ENCODE assay signal across 8 cellular contexts in the genomic region with DNA sequence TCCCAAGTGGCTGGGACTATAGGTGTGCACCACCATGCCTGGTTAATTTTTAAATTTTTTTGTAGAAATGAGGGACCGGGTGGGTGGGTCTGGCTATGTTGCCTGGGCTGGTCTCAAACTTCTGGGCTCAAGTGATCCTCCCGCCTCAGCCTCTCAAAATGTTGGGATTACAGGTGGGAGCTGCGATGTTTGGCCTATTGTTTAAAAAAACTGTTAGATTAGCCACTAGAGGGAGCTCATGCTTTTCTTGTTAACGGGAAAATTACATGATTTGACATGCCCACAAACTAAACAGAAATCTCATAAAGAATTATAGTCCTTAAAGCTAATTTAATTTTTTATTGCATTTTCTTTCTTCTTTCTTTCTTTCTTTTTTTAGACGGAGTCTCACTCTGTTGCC. TPM values are rescaled to one million over a fixed set of nuclear protein-coding genes. Genes with fewer than 3 reads are reported as not detected.
A peak's percentile ranks its signal among the peaks of the same experiment; 100 is the strongest.
DNase-seq lines count a peak whose midpoint lies in the region; ATAC-seq, FAIRE-seq and TF ChIP-seq lines count a peak whose summit lies in the region.

No MANE protein-coding gene starts in this region.

- H3K27me3 ChIP-seq in BE2C (no peaks in the 10 kb centered on the region), upper lobe of left lung (no peaks in the 10 kb centered on the region)

- no peak for TF ChIP-seq POLR2A in upper lobe of left lung (IDR thresholded peaks at IDR 0.05)

- 8% methylated on average over 5 of the region's 5 CpGs for WGBS in upper lobe of left lung, 2 donors

- H3K9me3 ChIP-seq in BE2C (no peaks in the 10 kb centered on the region), kidney (ENCODE audit: control insufficient read depth in 1 of 2, low read length in 2 of 2) (no peaks in the 10 kb centered on the region), upper lobe of left lung (no peaks in the 10 kb centered on the region)

- no peak for TF ChIP-seq EP300 in upper lobe of left lung (IDR thresholded peaks at IDR 0.05)

- no peak overlapping the region for H3K9ac ChIP-seq in kidney (ENCODE audit: low read length in 2 of 2)

- no peak for DNase-seq in BE2C
- no peak for DNase-seq in GM18507 (ENCODE audit: extremely low spot score, insufficient read length, low read depth)
- peak; percentile 44 for DNase-seq in NCI-H345 (lab: John Stamatoyannopoulos, UW)
- peak; percentile 64 for DNase-seq in astrocyte of the hippocampus (ENCODE audit: low read depth, low spot score)
- no peak for DNase-seq in kidney
- no peak for DNase-seq in upper lobe of left lung
- DNase-seq in HuH-7.5 (ENCODE audit: low spot score) = no peak

- FAIRE-seq in GM18507 (lab: Jason Lieb, UNC) = peak; percentile 93
- peak; percentile 46 for FAIRE-seq in kidney (lab: Jason Lieb, UNC)

- H3K27ac ChIP-seq in kidney (ENCODE audit: low read depth in 2 of 2, low read length in 2 of 2) = no peak overlapping the region
- no peak overlapping the region for H3K27ac ChIP-seq in upper lobe of left lung

- peak in 1 of 2 donors; percentile 68 for ATAC-seq in upper lobe of left lung (ENCODE audit: low FRiP score in 2 of 2)
- no peak for ATAC-seq in HG02938 (IDR thresholded peaks at IDR 0.05; ENCODE audit: unreplicated experiment)

- intact Hi-C loops in kidney (cut with DNase I) = loop anchor here (5.0 kb wide), 1 partner anchor 72 kb away; no protein-coding TSS in a partner anchor

- TF ChIP-seq CTCF in BE2C (IDR thresholded peaks at IDR 0.05; ENCODE audit: low read depth, low read length) = peak; percentile 65
- peak; percentile 71 for TF ChIP-seq CTCF in kidney (IDR thresholded peaks at IDR 0.05; ENCODE audit: borderline replicate concordance, extremely low read depth, insufficient read depth)
- TF ChIP-seq CTCF in upper lobe of left lung (IDR thresholded peaks at IDR 0.05) = peak; percentile 45 to 63 (median 52)

- no peaks in the 10 kb centered on the region for H3K4me1 ChIP-seq in BE2C
- H3K4me1 ChIP-seq in kidney (ENCODE audit: control insufficient read depth in 1 of 2, insufficient read depth in 1 of 2, low read depth in 1 of 2, low read length in 2 of 2) = peaks cover 3 to 6% of the 10 kb centered on the region in 2 donors
- peaks cover 0 to 5% (median 2%) of the 10 kb centered on the region in 4 donors for H3K4me1 ChIP-seq in upper lobe of left lung

- H3K36me3 ChIP-seq in BE2C (no peaks in the 10 kb centered on the region), kidney (ENCODE audit: control insufficient read depth in 1 of 2, insufficient read depth in 2 of 2, low read length in 2 of 2) (no peaks in the 10 kb centered on the region), upper lobe of left lung (no peaks in the 10 kb centered on the region)

- H3K4me3 ChIP-seq in BE2C (ENCODE audit: low read depth, low read length) (no peak overlapping the region), kidney (ENCODE audit: low read length in 2 of 2) (no peak overlapping the region), upper lobe of left lung (no peak overlapping the region)

RNA-seq across cellular contexts. Expression of a gene that starts 5.0 kb away (rescaled TPM):
- 37.0 TPM for polyA plus RNA-seq in BE2C (2012; ENCODE audit: insufficient read depth, insufficient read length, low read depth)
- total RNA-seq in kidney (40.7 TPM), upper lobe of left lung (10 to 100 TPM; 23.2 to 32.3 (median 28.1) TPM)
- 17.1 TPM for polyA plus RNA-seq in kidney (ENCODE audit: insufficient read depth, low read depth, low replicate concordance)

RNA-seq across cellular contexts. Expression of a gene that starts 11.6 kb away (rescaled TPM):
- not detected for polyA plus RNA-seq in BE2C (2012; ENCODE audit: insufficient read depth, insufficient read length, low read depth)
- total RNA-seq in kidney (1.4 TPM), upper lobe of left lung (1 to 10 TPM in 3 of 6 donors, under 1 TPM in 2, not detected in 1; 0.89 to 6.6 (median 1.3) TPM)
- polyA plus RNA-seq in kidney (ENCODE audit: insufficient read depth, low read depth, low replicate concordance) = 1.2 TPM

RNA-seq across cellular contexts. Expression of a gene that starts 27.6 kb away (rescaled TPM):
- polyA plus RNA-seq in BE2C (2012; ENCODE audit: insufficient read depth, insufficient read length, low read depth) = not detected
- 1.4 TPM for total RNA-seq in kidney
- polyA plus RNA-seq in kidney (ENCODE audit: insufficient read depth, low read depth, low replicate concordance) = 1.3 TPM
- total RNA-seq in upper lobe of left lung = 1 to 10 TPM in 5 of 6 donors, under 1 TPM in 1; 0.46 to 7.3 (median 3.1) TPM

RNA-seq across cellular contexts. Expression of a gene that starts 40.1 kb away (rescaled TPM):
- polyA plus RNA-seq in BE2C (2012; ENCODE audit: insufficient read depth, insufficient read length, low read depth) = not detected
- not detected for total RNA-seq in kidney
- polyA plus RNA-seq in kidney (ENCODE audit: insufficient read depth, low read depth, low replicate concordance) = not detected
- under 1 TPM in 3 of 6 donors, not detected in 3; 0.30 to 0.98 (median 0.31) TPM for total RNA-seq in upper lobe of left lung

RNA-seq across cellular contexts. Expression of a gene that starts 54.9 kb away (rescaled TPM):
- polyA plus RNA-seq in BE2C (2012; ENCODE audit: insufficient read depth, insufficient read length, low read depth) = 8.9 TPM
- total RNA-seq in kidney (58.1 TPM), upper lobe of left lung (10 to 100 TPM; 14.4 to 45.6 (median 36.7) TPM)
- 32.9 TPM for polyA plus RNA-seq in kidney (ENCODE audit: insufficient read depth, low read depth, low replicate concordance)

Comparison
In these comparisons a context has a peak if more than half of its experiments do, and no peak if none do; other contexts are left out.
1. DNase-seq: peak in NCI-H345 (single experiment) and astrocyte of the hippocampus (single experiment); none in BE2C (single experiment), GM18507 (single experiment), kidney (single experiment), upper lobe of left lung (0 of 2) and HuH-7.5 (single experiment).
2. Peak in every context shown above with its lines, with median percentiles within 50 percentile points of each other: CTCF ChIP-seq.